In the genomic region with DNA sequence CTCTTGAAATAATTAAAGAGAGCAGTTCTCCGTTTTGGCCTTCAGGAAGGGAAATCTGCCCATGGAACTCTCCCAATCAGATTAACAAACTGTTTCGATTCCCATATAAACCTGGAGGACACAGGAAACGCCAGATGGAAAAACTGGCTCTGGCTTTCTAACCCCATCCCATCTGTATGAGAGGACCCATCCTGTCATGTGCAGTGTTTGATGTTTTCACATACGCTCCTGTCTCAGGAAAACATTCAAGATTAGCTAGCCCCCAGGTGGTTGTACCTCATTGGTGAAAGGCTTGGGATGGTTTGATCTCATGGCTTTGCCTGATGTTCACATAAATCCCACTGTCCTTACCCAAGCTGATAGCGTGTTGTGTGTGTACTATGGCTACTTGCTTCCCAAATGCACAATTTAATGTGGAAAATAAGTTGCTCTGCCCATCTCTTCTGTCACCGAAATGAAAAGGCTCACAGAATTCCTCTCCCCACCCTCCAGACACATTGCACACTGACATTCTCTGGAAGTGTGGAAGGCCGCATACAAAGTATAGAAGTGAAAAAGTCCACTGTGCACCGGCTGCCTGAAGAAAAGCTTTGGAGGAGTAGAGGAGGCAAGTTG, we compare ENCODE assay signal across 8 cellular contexts. TPM values are rescaled to one million over a fixed set of nuclear protein-coding genes. Genes with fewer than 3 reads are reported as not detected.
A peak's percentile ranks its signal among the peaks of the same experiment; 100 is the strongest.
DNase-seq lines count a peak whose midpoint lies in the region; ATAC-seq and TF ChIP-seq lines count a peak whose summit lies in the region.

No MANE protein-coding gene starts in this region.

- H3K4me1 Mint-ChIP-seq in type B pancreatic cell (ENCODE audit: unreplicated experiment) = peaks cover 22% of the 10 kb centered on the region
- H3K4me1 Mint-ChIP-seq in effector memory CD8-positive, alpha-beta T cell (ENCODE audit: low read depth in 2 of 2) = peaks cover 13 to 17% of the 10 kb centered on the region in 2 donors

- H3K27me3 Mint-ChIP-seq in type B pancreatic cell = no peaks in the 10 kb centered on the region
- H3K27me3 Mint-ChIP-seq in effector memory CD8-positive, alpha-beta T cell = no peaks in the 10 kb centered on the region

- H3K27ac ChIP-seq in heart right ventricle = peak overlapping the region; percentile 17 to 99 (median 94)

- WGBS in heart right ventricle, 2 donors = 50% methylated on average over 8 of the region's 8 CpGs

- intact Hi-C loops in heart right ventricle (cut with DNase I) (loop anchor here in 9 of 10 donors (2.0 to 5.0 kb wide), 5 partner anchors 114 to 135 kb away; partner anchors contain the start of gene TEX2 (in 4 of the 9)), Right ventricle myocardium superior (cut with DNase I) (loop anchor here (5.0 kb wide), 2 partner anchors 114 to 134 kb away; partner anchors contain the start of gene TEX2)

- ATAC-seq in heart right ventricle = peak in 2 of 8 donors; percentile 12 to 16
- no peak for ATAC-seq in Right ventricle myocardium superior (ENCODE audit: poor library complexity)
- ATAC-seq in effector memory CD8-positive, alpha-beta T cell (replicated peaks) = no peak
- no peak for ATAC-seq in HG02938 (IDR thresholded peaks at IDR 0.05; ENCODE audit: unreplicated experiment)

- H3K9me3 Mint-ChIP-seq in type B pancreatic cell = no peaks in the 10 kb centered on the region
- no peaks in the 10 kb centered on the region for H3K9me3 Mint-ChIP-seq in effector memory CD8-positive, alpha-beta T cell

- peaks cover 0 to 42% (median 9%) of the 10 kb centered on the region in 9 donors for H3K36me3 ChIP-seq in heart right ventricle

- H3K27ac Mint-ChIP-seq in type B pancreatic cell = peak overlapping the region; percentile 70
- no peak overlapping the region for H3K27ac Mint-ChIP-seq in effector memory CD8-positive, alpha-beta T cell

- H3K4me1 ChIP-seq in heart right ventricle = peaks cover 11 to 67% (median 60%) of the 10 kb centered on the region in 9 donors

- peak overlapping the region; percentile 44 for H3K4me3 Mint-ChIP-seq in type B pancreatic cell
- peak overlapping the region in 1 of 2 donors; percentile 43 for H3K4me3 Mint-ChIP-seq in effector memory CD8-positive, alpha-beta T cell

- H3K36me3 Mint-ChIP-seq in type B pancreatic cell = peaks cover 22% of the 10 kb centered on the region
- peaks cover 15% of the 10 kb centered on the region for H3K36me3 Mint-ChIP-seq in effector memory CD8-positive, alpha-beta T cell (ENCODE audit: insufficient read depth)

- no peak overlapping the region for H3K4me3 ChIP-seq in heart right ventricle
- H3K4me3 ChIP-seq in fibroblast of pulmonary artery (replicated peaks; ENCODE audit: low read depth, low read length) = no peak overlapping the region

- H3K27me3 ChIP-seq in heart right ventricle = no peaks in the 10 kb centered on the region

- peak in 1 of 2 donors; percentile 54 for DNase-seq in heart right ventricle
- no peak for DNase-seq in Right ventricle myocardium superior
- peak; percentile 13 for DNase-seq in RPMI8226
- peak; percentile 58 for DNase-seq in fibroblast of pulmonary artery (ENCODE audit: low read depth)
- no peak for DNase-seq in type B pancreatic cell (ENCODE audit: extremely low spot score, unreplicated experiment)
- no peak for DNase-seq in effector memory CD8-positive, alpha-beta T cell
- DNase-seq in GM03348 (ENCODE audit: low spot score) = no peak

- TF ChIP-seq CTCF in heart right ventricle (IDR thresholded peaks at IDR 0.05) = no peak
- TF ChIP-seq CTCF in fibroblast of pulmonary artery (IDR thresholded peaks at IDR 0.05; ENCODE audit: low read length, missing control alignments) = no peak
- no peak for TF ChIP-seq CTCF in type B pancreatic cell (conservative IDR thresholded peaks at IDR 0.05)

- H3K9me3 ChIP-seq in heart right ventricle = no peaks in the 10 kb centered on the region

RNA-seq across cellular contexts. Expression of gene ERN1, which starts 18.2 kb away (rescaled TPM):
- total RNA-seq in heart right ventricle = 10 to 100 TPM in 3 of 10 donors, 1 to 10 TPM in 7; 5.0 to 16.6 (median 7.6) TPM
- polyA plus RNA-seq in heart right ventricle = 1 to 10 TPM; 2.2 to 2.9 TPM
- total RNA-seq in Right ventricle myocardium superior = 6.7 TPM
- 12.1 and 13.9 TPM in 2 replicates for total RNA-seq in type B pancreatic cell (ENCODE audit: low replicate concordance)

Comparison
In these comparisons a context has a peak if more than half of its experiments do, and no peak if none do; other contexts are left out.
1. DNase-seq: peak in RPMI8226 (single experiment) and fibroblast of pulmonary artery (single experiment); none in Right ventricle myocardium superior (single experiment), type B pancreatic cell (single experiment), effector memory CD8-positive, alpha-beta T cell (0 of 3) and GM03348 (single experiment).